8 cellular contexts compared by ENCODE assay signal in genomic region chr3:141875374-141875892, GRCh38. TPM values are rescaled to one million over a fixed set of nuclear protein-coding genes. Genes with fewer than 3 reads are reported as not detected.
DNase-seq lines count a peak whose midpoint lies in the region; ATAC-seq and TF ChIP-seq lines count a peak whose summit lies in the region.

No MANE protein-coding gene starts in this region.

- peak; percentile 95 for DNase-seq in Calu3
- peak; percentile 87 to 94 (median 91) for DNase-seq in Peyer's patch
- peak; percentile 90 to 91 for DNase-seq in activated T-cell treated with anti-CD3 and anti-CD28 coated beads, Interleukin-2, amount 50 U/mL, for 48 hours
- peak; percentile 67 for DNase-seq in stimulated activated CD8-positive, alpha-beta memory T cell treated with anti-CD3 and anti-CD28 coated beads, Interleukin-7, amount 100 ng/mL, for 24 hours (ENCODE audit: low read depth)

- H3K27me3 Mint-ChIP-seq in Calu3 (ENCODE audit: unreplicated experiment) = no peaks in the 10 kb centered on the region

- no TSS peak for BruUV-seq in Calu3 (replicated peaks; lab: Mats Ljungman, UMichigan)

- peak overlapping the region; percentile 99 for H3K4me3 Mint-ChIP-seq in Calu3 (ENCODE audit: low read depth, unreplicated experiment)

- TF ChIP-seq POLR2A in Peyer's patch (IDR thresholded peaks at IDR 0.05) = no peak

- H3K9ac ChIP-seq in muscle layer of colon (ENCODE audit: low read length) = peak overlapping the region; percentile 92

- peaks cover 43% of the 10 kb centered on the region for H3K36me3 Mint-ChIP-seq in Calu3 (ENCODE audit: insufficient read depth, unreplicated experiment)

- ATAC-seq in GM21717 (IDR thresholded peaks at IDR 0.05; ENCODE audit: unreplicated experiment) (peak; percentile 73), esophagus mucosa (peak; percentile 83)

- intact Hi-C loops in Calu3 (cut with micrococcal nuclease; ENCODE audit: unreplicated experiment) = loop anchor here (1.0 to 10.0 kb wide), 3 partner anchors 136 to 581 kb away; no protein-coding TSS in a partner anchor

- peak; percentile 94 for TF ChIP-seq CTCF in Calu3 (IDR thresholded peaks at IDR 0.05; ENCODE audit: unreplicated experiment)
- TF ChIP-seq CTCF in Peyer's patch (IDR thresholded peaks at IDR 0.05) = peak; percentile 59 to 90 (median 84)

- H3K9me3 Mint-ChIP-seq in Calu3 (ENCODE audit: low read depth, unreplicated experiment) = no peaks in the 10 kb centered on the region

- CTCF ChIA-PET in Calu3 (lab: Charles Lee) = interaction anchor here (0.6 to 1.8 kb wide), 7 partner anchors 11 to 230 kb away, joined by 3 to 12 read pairs (median 3); partner anchors contain the start of gene RNF7

- peak overlapping the region; percentile 85 to 98 (median 92) for H3K4me3 ChIP-seq in Peyer's patch
- peak overlapping the region; percentile 72 to 77 for H3K4me3 ChIP-seq in muscle layer of colon (ENCODE audit: low read depth in 1 of 2, low read length in 2 of 2)

- peaks cover 4% of the 10 kb centered on the region; the same call in 1 of the 2 replicates for H3K36me3 ChIP-seq in KOPT-K1 (ENCODE audit: insufficient read depth, low read length)
- H3K36me3 ChIP-seq in Peyer's patch = no peaks in the 10 kb centered on the region
- H3K36me3 ChIP-seq in muscle layer of colon (ENCODE audit: insufficient read depth, low read length) = no peaks in the 10 kb centered on the region

- peak overlapping the region; percentile 90 for H3K27ac ChIP-seq in KOPT-K1 (ENCODE audit: low read depth, low read length, poor library complexity, severe bottlenecking)
- peak overlapping the region; percentile 92 to 100 (median 98) for H3K27ac ChIP-seq in Peyer's patch
- H3K27ac ChIP-seq in muscle layer of colon (ENCODE audit: low read depth, low read length) = peak overlapping the region; percentile 99

- no peaks in the 10 kb centered on the region for H3K27me3 ChIP-seq in Peyer's patch
- no peaks in the 10 kb centered on the region for H3K27me3 ChIP-seq in muscle layer of colon (ENCODE audit: control insufficient read depth in 1 of 2, insufficient read depth in 2 of 2, low read length in 2 of 2)

- H3K4me1 ChIP-seq in Peyer's patch = peaks cover 0 to 19% (median 3%) of the 10 kb centered on the region in 4 donors
- peaks cover 21% of the 10 kb centered on the region for H3K4me1 ChIP-seq in muscle layer of colon (ENCODE audit: insufficient read depth, low read length)

- peak overlapping the region; percentile 81 for H3K27ac Mint-ChIP-seq in Calu3 (ENCODE audit: unreplicated experiment)

- H3K4me1 Mint-ChIP-seq in Calu3 (ENCODE audit: low read depth, unreplicated experiment) = peaks cover 36% of the 10 kb centered on the region

- no peaks in the 10 kb centered on the region for H3K9me3 ChIP-seq in KOPT-K1 (ENCODE audit: insufficient read depth, low read length, poor library complexity, severe bottlenecking)
- no peaks in the 10 kb centered on the region for H3K9me3 ChIP-seq in Peyer's patch
- no peaks in the 10 kb centered on the region for H3K9me3 ChIP-seq in muscle layer of colon (ENCODE audit: low read length)

RNA-seq across cellular contexts. Expression of gene ATP1B3, which starts 1.0 kb away (rescaled TPM):
- 140 and 157 TPM in 2 replicates for total RNA-seq in Calu3 (2022)
- total RNA-seq in Peyer's patch = 100 to 1,000 TPM in 3 of 4 donors, 10 to 100 TPM in 1; 48.7 to 270 (median 228) TPM
- 159 TPM for total RNA-seq in esophagus mucosa

Comparison
In these comparisons a context has a peak if more than half of its experiments do, and no peak if none do; other contexts are left out.
1. Peak in every context shown above with its lines: DNase-seq, ATAC-seq, H3K4me3 ChIP-seq and H3K27ac ChIP-seq.